ENCODE assay signal across 8 cellular contexts in the genomic region with DNA sequence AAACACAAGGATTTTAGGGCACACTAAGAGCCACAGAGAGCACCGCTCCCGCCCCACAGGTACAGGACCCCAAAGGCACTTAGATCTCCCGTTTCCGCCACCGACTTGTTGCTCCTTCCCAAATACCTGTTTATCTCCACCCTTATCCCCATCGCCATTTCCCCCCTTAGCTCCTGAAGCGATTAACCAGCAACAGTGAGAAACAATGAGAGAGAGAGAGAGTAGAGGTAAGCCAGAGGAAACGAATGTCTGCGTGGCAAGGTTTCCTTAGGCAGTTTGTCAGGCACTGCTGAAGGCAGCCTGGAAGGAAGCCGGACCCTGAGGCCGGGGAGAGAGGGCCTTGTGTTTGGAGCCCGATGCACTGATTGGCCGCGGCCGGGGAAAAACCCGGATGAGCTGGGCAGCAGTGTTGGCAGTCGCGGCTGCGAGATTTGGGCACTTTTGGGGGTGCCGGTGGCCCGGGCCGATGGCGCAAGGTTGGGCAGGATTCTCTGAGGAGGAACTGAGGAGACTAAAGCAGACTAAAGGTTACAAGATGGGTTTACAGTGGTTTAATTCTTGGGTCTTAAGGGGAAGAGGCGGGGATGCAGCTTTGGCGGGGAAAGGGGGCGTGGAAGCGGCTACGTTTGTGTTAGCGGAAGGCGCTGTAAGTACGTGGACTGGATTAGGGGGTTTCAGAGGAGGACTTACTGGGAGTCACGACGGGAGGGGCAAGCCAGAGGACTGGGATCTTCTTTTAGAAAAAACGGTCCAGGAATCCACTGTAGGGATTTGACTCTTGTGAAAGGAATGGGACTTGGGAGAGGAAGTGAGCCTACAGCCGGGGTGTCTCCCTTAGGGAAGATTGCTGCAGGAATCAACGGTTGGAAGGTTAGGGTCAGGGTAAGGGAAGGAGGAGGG.
A peak's percentile ranks its signal among the peaks of the same experiment; 100 is the strongest.
DNase-seq lines count a peak whose midpoint lies in the region; ATAC-seq and TF ChIP-seq lines count a peak whose summit lies in the region.

A gene with protein sequence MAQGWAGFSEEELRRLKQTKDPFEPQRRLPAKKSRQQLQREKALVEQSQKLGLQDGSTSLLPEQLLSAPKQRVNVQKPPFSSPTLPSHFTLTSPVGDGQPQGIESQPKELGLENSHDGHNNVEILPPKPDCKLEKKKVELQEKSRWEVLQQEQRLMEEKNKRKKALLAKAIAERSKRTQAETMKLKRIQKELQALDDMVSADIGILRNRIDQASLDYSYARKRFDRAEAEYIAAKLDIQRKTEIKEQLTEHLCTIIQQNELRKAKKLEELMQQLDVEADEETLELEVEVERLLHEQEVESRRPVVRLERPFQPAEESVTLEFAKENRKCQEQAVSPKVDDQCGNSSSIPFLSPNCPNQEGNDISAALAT (plus strand): TSS at position 409 of the 900 bp plus-strand sequence. CDS start 58 bp downstream, at position 467.

- no peak for TF ChIP-seq CTCF in choroid plexus epithelial cell (conservative IDR thresholded peaks at IDR 0.05; ENCODE audit: low read depth, low read length)

- ATAC-seq in GM19035 (IDR thresholded peaks at IDR 0.05; ENCODE audit: unreplicated experiment) (peak; percentile 99), HG03342 (IDR thresholded peaks at IDR 0.05; ENCODE audit: unreplicated experiment) (peak; percentile 98)

- H3K4me3 ChIP-seq in choroid plexus epithelial cell (ENCODE audit: low read depth, low read length), result peak within 1 kb of the TSS; percentile 84

- DNase-seq in AG20443 (ENCODE audit: low spot score), result peak; percentile 95
- peak; percentile 94 for DNase-seq in NCI-H446 (lab: John Stamatoyannopoulos, UW)
- peak; percentile 83 for DNase-seq in activated CD4-positive, CD25-positive, alpha-beta regulatory T cell treated with anti-CD3 and anti-CD28 coated beads, Interleukin-2, amount 50 U/mL, for 72 hours
- DNase-seq in choroid plexus epithelial cell (ENCODE audit: low read depth), result peak; percentile 96
- peak; percentile 93 for DNase-seq in kidney glomerular epithelial cell (lab: John Stamatoyannopoulos, UW)
- peak; percentile 61 for DNase-seq in stimulated activated CD4-positive, alpha-beta T cell treated with anti-CD3 and anti-CD28 coated beads, Interleukin-1b, Interleukin-23, amount 100 ng/mL, for 1 hour (ENCODE audit: low read depth in 2 of 2)

Comparison
In these comparisons a context has a peak if more than half of its experiments do, and no peak if none do; other contexts are left out.
1. Peak in every context shown above with its lines: DNase-seq, ATAC-seq and H3K4me3 ChIP-seq.